ENCODE assay signal across 8 cellular contexts in genomic region chr6:156832166-156832743, GRCh38. TPM values are rescaled to one million over a fixed set of nuclear protein-coding genes. Genes with fewer than 3 reads are reported as not detected.
DNase-seq lines count a peak whose midpoint lies in the region; ATAC-seq and TF ChIP-seq lines count a peak whose summit lies in the region.

No MANE protein-coding gene starts in this region.

- H3K27me3 ChIP-seq in right atrium auricular region (no peaks in the 10 kb centered on the region), testis (no peaks in the 10 kb centered on the region)

- peak overlapping the region; percentile 24 for H3K27ac Mint-ChIP-seq in activated B cell treated with CpG ODN at 0.5 μM for 24 hours
- peak overlapping the region in 3 of 6 donors; percentile 0 to 62 (median 9) for H3K27ac Mint-ChIP-seq in immature natural killer cell

- H3K4me3 ChIP-seq in right atrium auricular region: no peak overlapping the region
- no peak overlapping the region for H3K4me3 ChIP-seq in testis

- no peaks in the 10 kb centered on the region for H3K9me3 ChIP-seq in right atrium auricular region
- H3K9me3 ChIP-seq in testis: no peaks in the 10 kb centered on the region

- peak overlapping the region; percentile 60 to 70 for H3K27ac ChIP-seq in right atrium auricular region
- H3K27ac ChIP-seq in testis: peak overlapping the region in 1 of 2 donors; percentile 44

- 48 to 51% methylated on average over 3 of the region's 3 CpGs for WGBS in testis, 2 donors

- H3K4me1 ChIP-seq in right atrium auricular region (peaks cover 0 to 44% of the 10 kb centered on the region in 2 donors), testis (peaks cover 2% of the 10 kb centered on the region)

- H3K9me3 Mint-ChIP-seq in activated B cell treated with CpG ODN at 0.5 μM for 24 hours (no peaks in the 10 kb centered on the region), immature natural killer cell (no peaks in the 10 kb centered on the region)

- H3K4me1 Mint-ChIP-seq in activated B cell treated with CpG ODN at 0.5 μM for 24 hours (peaks cover 54% of the 10 kb centered on the region), immature natural killer cell (peaks cover 41 to 74% of the 10 kb centered on the region in 2 donors)

- DNase-seq in NCI-H82 (lab: John Stamatoyannopoulos, UW) (peak; percentile 34), NCI-H82 treated with DMSO at 0.1 percent for 48 hours (lab: John Stamatoyannopoulos, UW; ENCODE audit: unreplicated experiment) (no peak), activated B cell treated with CpG ODN at 0.5 μM for 24 hours (no peak), right atrium auricular region (ENCODE audit: low spot score) (no peak), testis (peak; percentile 56), immature natural killer cell (no peak)

- intact Hi-C loops in activated B cell treated with CpG ODN at 0.5 μM for 24 hours (cut with micrococcal nuclease) (loop anchor here (5.0 kb wide), 1 partner anchor 270 kb away; no protein-coding TSS in a partner anchor), testis (cut with DNase I; ENCODE audit: low total_unique reads) (no loop called here)

- CTCF ChIA-PET in activated B cell treated with CpG ODN at 0.5 μM for 24 hours (lab: Charles Lee): no interaction called here

- no peak for TF ChIP-seq POLR2A in testis (IDR thresholded peaks at IDR 0.05)

- H3K4me3 Mint-ChIP-seq in activated B cell treated with CpG ODN at 0.5 μM for 24 hours (no peak overlapping the region), immature natural killer cell (no peak overlapping the region)

- TF ChIP-seq CTCF in activated B cell treated with CpG ODN at 0.5 μM for 24 hours (IDR thresholded peaks at IDR 0.05): no peak
- no peak for TF ChIP-seq CTCF in right atrium auricular region (IDR thresholded peaks at IDR 0.05)
- no peak for TF ChIP-seq CTCF in testis (IDR thresholded peaks at IDR 0.05)

- POLR2A ChIA-PET in activated B cell treated with CpG ODN at 0.5 μM for 24 hours (lab: Charles Lee): interaction anchor here (0.8 kb wide), 1 partner anchor 23 kb away, joined by 4 read pairs; no protein-coding TSS in a partner anchor

- ATAC-seq in activated B cell treated with CpG ODN at 0.5 μM for 24 hours (ENCODE audit: low read depth) (no peak), GM18907 (IDR thresholded peaks at IDR 0.05; ENCODE audit: unreplicated experiment) (no peak), GM18858 (IDR thresholded peaks at IDR 0.05; ENCODE audit: unreplicated experiment) (no peak)

- H3K27me3 Mint-ChIP-seq in activated B cell treated with CpG ODN at 0.5 μM for 24 hours: no peaks in the 10 kb centered on the region
- peaks cover 0 to 3% (median under 1%) of the 10 kb centered on the region in 3 donors for H3K27me3 Mint-ChIP-seq in immature natural killer cell (ENCODE audit: low read depth in 3 of 3)

- H3K36me3 ChIP-seq in right atrium auricular region: peaks cover 7% of the 10 kb centered on the region
- H3K36me3 ChIP-seq in testis (ENCODE audit: low read depth, missing control alignments): no peaks in the 10 kb centered on the region

- H3K36me3 Mint-ChIP-seq in activated B cell treated with CpG ODN at 0.5 μM for 24 hours (ENCODE audit: low read depth) (peaks cover 57% of the 10 kb centered on the region), immature natural killer cell (peaks cover 0 to 5% (median 0%) of the 10 kb centered on the region in 3 donors)

RNA-seq across cellular contexts. Expression of gene ARID1B, which starts 55.1 kb away (rescaled TPM):
- total RNA-seq in activated B cell treated with CpG ODN at 0.5 μM for 24 hours (194 and 248 TPM in 2 replicates), right atrium auricular region (10 to 100 TPM; 43.9 to 44.6 TPM), testis (100 to 1,000 TPM; 103 to 126 TPM)
- polyA plus RNA-seq in testis (ENCODE audit: insufficient read depth, low read depth, low replicate concordance) (26.2 TPM), immature natural killer cell (10 to 100 TPM in 1 of 3 donors, 1 to 10 TPM in 2; 7.6 to 18.1 (median 8.7) TPM)

Comparison
In these comparisons a context has a peak if more than half of its experiments do, and no peak if none do; other contexts are left out.
1. DNase-seq: peak in NCI-H82 (single experiment) and testis (single experiment); none in NCI-H82 treated with DMSO at 0.1 percent for 48 hours (single experiment), activated B cell treated with CpG ODN at 0.5 μM for 24 hours (single experiment), right atrium auricular region (single experiment) and immature natural killer cell (0 of 3).